21 cellular contexts compared by ENCODE assay signal in genomic region chr1:56958526-56958925, GRCh38. TPM values are rescaled to one million over a fixed set of nuclear protein-coding genes. Genes with fewer than 3 reads are reported as not detected.
A peak's percentile ranks its signal among the peaks of the same experiment; 100 is the strongest.
DNase-seq lines count a peak whose midpoint lies in the region; TF ChIP-seq lines count a peak whose summit lies in the region.
"Had no signal": no experiment of that assay in that cellular context is flagged by ENCODE, and none has a peak within 500 bp of the region (broad histone marks: within the 10 kb centered on the region; RNA-seq: fewer than 3 reads in every experiment).

No MANE protein-coding gene starts in this region.

- no peaks in the 10 kb centered on the region for H3K9me3 Mint-ChIP-seq in endodermal cell
- H3K9me3 Mint-ChIP-seq: activated CD4-positive, alpha-beta memory T cell treated with anti-CD3 and anti-CD28 coated beads, Interleukin-2, amount 10 ng/mL, durations not matched to agents 7 days and 5 days; activated T-helper 17 cell treated with anti-CD3 and anti-CD28 coated beads, Interleukin-2, amount 50 U/mL, for 72 hours; GM23338; neural crest cell; stimulated activated memory B cell treated with anti-CD40 and anti-IgM and Interleukin-4, amounts not matched to agents 10 μg/mL and 1 μg/mL and 100 μg/mL, for 72 hours had no signal

- no peak overlapping the region for H3K4ac ChIP-seq in mesenchymal stem cell (ENCODE audit: low read depth in 1 of 2, low read length in 2 of 2)

- H3K9ac ChIP-seq in endodermal cell (ENCODE audit: extremely low read depth, low read length, poor library complexity, severe bottlenecking) (no peak overlapping the region), mesenchymal stem cell (ENCODE audit: low read length) (no peak overlapping the region)

- H3K18ac ChIP-seq in mesenchymal stem cell (ENCODE audit: low read depth in 1 of 2, low read length in 2 of 2), result no peak overlapping the region

- no peak overlapping the region for H3K4me3 Mint-ChIP-seq in endodermal cell
- H3K4me3 Mint-ChIP-seq: activated CD4-positive, alpha-beta memory T cell treated with anti-CD3 and anti-CD28 coated beads, Interleukin-2, amount 10 ng/mL, durations not matched to agents 7 days and 5 days; activated T-helper 17 cell treated with anti-CD3 and anti-CD28 coated beads, Interleukin-2, amount 50 U/mL, for 72 hours; GM23338; neural crest cell; stimulated activated memory B cell treated with anti-CD40 and anti-IgM and Interleukin-4, amounts not matched to agents 10 μg/mL and 1 μg/mL and 100 μg/mL, for 72 hours had no signal

- H4K8ac ChIP-seq in mesenchymal stem cell (ENCODE audit: low read length), result no peak overlapping the region

- no peak overlapping the region for H3K27ac ChIP-seq in endodermal cell (ENCODE audit: low read depth, low read length)
- no peak overlapping the region for H3K27ac ChIP-seq in mesenchymal stem cell (ENCODE audit: low read length, poor library complexity, severe bottlenecking)
- H3K27ac ChIP-seq in esophagus muscularis mucosa (replicated peaks in 1 of 4), result no peak overlapping the region
- H3K27ac ChIP-seq: esophagus squamous epithelium, sigmoid colon, SJSA1 had no signal

- intact Hi-C loops in esophagus muscularis mucosa (cut with DNase I), result no loop called here

- peak; percentile 76 for DNase-seq in BE2C
- DNase-seq in MG63, result peak; percentile 80
- DNase-seq in endodermal cell, result no peak
- DNase-seq in mesenchymal stem cell, result peak; percentile 22
- DNase-seq in MV-4-11 (lab: John Stamatoyannopoulos, UW), result no peak
- DNase-seq in esophagus muscularis mucosa (ENCODE audit: extremely low spot score), result no peak
- no peak for DNase-seq in stimulated activated CD4-positive, alpha-beta T cell treated with anti-CD3 and anti-CD28 coated beads, Interleukin-4, amount 100 ng/mL, for 1 hour
- DNase-seq in NCI-H2081 (lab: John Stamatoyannopoulos, UW), result no peak
- DNase-seq: activated CD4-positive, alpha-beta memory T cell treated with anti-CD3 and anti-CD28 coated beads, Interleukin-2, amount 10 ng/mL, durations not matched to agents 7 days and 5 days; DMS153; esophagus squamous epithelium; NCI-H1048; sigmoid colon had no signal

- H3K27me3 Mint-ChIP-seq in endodermal cell (ENCODE audit: insufficient read depth), result peaks cover 17% of the 10 kb centered on the region
- H3K27me3 Mint-ChIP-seq: activated CD4-positive, alpha-beta memory T cell treated with anti-CD3 and anti-CD28 coated beads, Interleukin-2, amount 10 ng/mL, durations not matched to agents 7 days and 5 days; stimulated activated memory B cell treated with anti-CD40 and anti-IgM and Interleukin-4, amounts not matched to agents 10 μg/mL and 1 μg/mL and 100 μg/mL, for 72 hours had no signal

- H2AK5ac ChIP-seq in mesenchymal stem cell (ENCODE audit: low read length, severe bottlenecking), result no peak overlapping the region

- no peak overlapping the region for H4K91ac ChIP-seq in mesenchymal stem cell (ENCODE audit: low read length)

- H3K4me3 ChIP-seq in BE2C (ENCODE audit: low read depth, low read length) (no peak overlapping the region), MG63 (no peak overlapping the region), endodermal cell (ENCODE audit: low read length) (peak overlapping the region; percentile 7), mesenchymal stem cell (ENCODE audit: insufficient read depth in 1 of 2, low read depth in 1 of 2, low read length in 2 of 2) (no peak overlapping the region), esophagus muscularis mucosa (no peak overlapping the region)
- H3K4me3 ChIP-seq: esophagus squamous epithelium, GM23338, sigmoid colon, SJSA1 had no signal

- H2BK15ac ChIP-seq in mesenchymal stem cell (ENCODE audit: low read depth, poor library complexity, severe bottlenecking), result no peak overlapping the region

- H3K4me1 ChIP-seq in BE2C, result peaks cover 8% of the 10 kb centered on the region; the same call in 1 of the 2 replicates
- peaks cover 6% of the 10 kb centered on the region for H3K4me1 ChIP-seq in endodermal cell (ENCODE audit: control insufficient read depth, insufficient read depth, low read length)
- no peaks in the 10 kb centered on the region for H3K4me1 ChIP-seq in mesenchymal stem cell (ENCODE audit: control insufficient read depth, insufficient read depth, low read depth, low read length)
- no peaks in the 10 kb centered on the region for H3K4me1 ChIP-seq in esophagus muscularis mucosa
- H3K4me1 ChIP-seq: esophagus squamous epithelium, sigmoid colon, SJSA1 had no signal

- no peak overlapping the region for H2BK120ac ChIP-seq in mesenchymal stem cell (ENCODE audit: low read depth, low read length)

- H3K4me2 ChIP-seq in mesenchymal stem cell (ENCODE audit: low read length, poor library complexity, severe bottlenecking), result no peak overlapping the region
- H3K4me2 ChIP-seq: GM23338 had no signal

- H3K79me1 ChIP-seq in mesenchymal stem cell (replicated peaks; ENCODE audit: low read length, poor library complexity, severe bottlenecking), result no peaks in the 10 kb centered on the region

- no peak overlapping the region for H2BK5ac ChIP-seq in mesenchymal stem cell (ENCODE audit: low read depth, low read length, poor library complexity, severe bottlenecking)

- no peaks in the 10 kb centered on the region for H3K36me3 ChIP-seq in BE2C
- no peaks in the 10 kb centered on the region for H3K36me3 ChIP-seq in MG63
- no peaks in the 10 kb centered on the region for H3K36me3 ChIP-seq in endodermal cell (ENCODE audit: control insufficient read depth, insufficient read depth, low read length)
- no peaks in the 10 kb centered on the region for H3K36me3 ChIP-seq in mesenchymal stem cell (ENCODE audit: control insufficient read depth in 1 of 2, insufficient read depth in 2 of 2, low read depth in 1 of 2, low read length in 2 of 2)
- H3K36me3 ChIP-seq in esophagus muscularis mucosa, result no peaks in the 10 kb centered on the region
- H3K36me3 ChIP-seq: esophagus squamous epithelium, sigmoid colon, SJSA1 had no signal

- no peak overlapping the region for H3K14ac ChIP-seq in mesenchymal stem cell (ENCODE audit: low read length in 2 of 2)

- H3K27me3 ChIP-seq in BE2C (no peaks in the 10 kb centered on the region), MG63 (no peaks in the 10 kb centered on the region), endodermal cell (ENCODE audit: control insufficient read depth, insufficient read depth, low read length, poor library complexity, severe bottlenecking) (peaks cover 4% of the 10 kb centered on the region), mesenchymal stem cell (ENCODE audit: control insufficient read depth in 1 of 2, insufficient read depth in 1 of 2, low read length in 2 of 2) (no peaks in the 10 kb centered on the region), esophagus muscularis mucosa (no peaks in the 10 kb centered on the region)
- H3K27me3 ChIP-seq: esophagus squamous epithelium, sigmoid colon, SJSA1 had no signal

- no peak overlapping the region for H2BK12ac ChIP-seq in mesenchymal stem cell (ENCODE audit: low read length in 2 of 2)

- H3K9me3 ChIP-seq in BE2C, result no peaks in the 10 kb centered on the region
- H3K9me3 ChIP-seq in MG63, result no peaks in the 10 kb centered on the region
- H3K9me3 ChIP-seq in endodermal cell (ENCODE audit: control insufficient read depth, low read length), result no peaks in the 10 kb centered on the region
- no peaks in the 10 kb centered on the region for H3K9me3 ChIP-seq in mesenchymal stem cell (ENCODE audit: control insufficient read depth, low read length)
- no peaks in the 10 kb centered on the region for H3K9me3 ChIP-seq in esophagus muscularis mucosa
- H3K9me3 ChIP-seq: esophagus squamous epithelium, sigmoid colon, SJSA1 had no signal

- no peak overlapping the region for H2AFZ ChIP-seq in mesenchymal stem cell (ENCODE audit: low read depth, low read length)
- H2AFZ ChIP-seq: GM23338 had no signal

- H3K4me1 Mint-ChIP-seq in endodermal cell, result peaks cover 20% of the 10 kb centered on the region
- H3K4me1 Mint-ChIP-seq: activated CD4-positive, alpha-beta memory T cell treated with anti-CD3 and anti-CD28 coated beads, Interleukin-2, amount 10 ng/mL, durations not matched to agents 7 days and 5 days; activated T-helper 17 cell treated with anti-CD3 and anti-CD28 coated beads, Interleukin-2, amount 50 U/mL, for 72 hours; neural crest cell; stimulated activated memory B cell treated with anti-CD40 and anti-IgM and Interleukin-4, amounts not matched to agents 10 μg/mL and 1 μg/mL and 100 μg/mL, for 72 hours had no signal

- no peak overlapping the region for H3K27ac Mint-ChIP-seq in endodermal cell
- H3K27ac Mint-ChIP-seq: activated CD4-positive, alpha-beta memory T cell treated with anti-CD3 and anti-CD28 coated beads, Interleukin-2, amount 10 ng/mL, durations not matched to agents 7 days and 5 days; activated T-helper 17 cell treated with anti-CD3 and anti-CD28 coated beads, Interleukin-2, amount 50 U/mL, for 72 hours; GM23338; stimulated activated memory B cell treated with anti-CD40 and anti-IgM and Interleukin-4, amounts not matched to agents 10 μg/mL and 1 μg/mL and 100 μg/mL, for 72 hours had no signal

- TF ChIP-seq EP300 in esophagus muscularis mucosa (IDR thresholded peaks at IDR 0.05), result no peak

- TF ChIP-seq CTCF in BE2C (IDR thresholded peaks at IDR 0.05; ENCODE audit: low read depth, low read length) (no peak), endodermal cell (conservative IDR thresholded peaks at IDR 0.05) (no peak), esophagus muscularis mucosa (IDR thresholded peaks at IDR 0.05) (no peak)

- no peaks in the 10 kb centered on the region for H3K36me3 Mint-ChIP-seq in endodermal cell (ENCODE audit: low read depth)
- H3K36me3 Mint-ChIP-seq: stimulated activated memory B cell treated with anti-CD40 and anti-IgM and Interleukin-4, amounts not matched to agents 10 μg/mL and 1 μg/mL and 100 μg/mL, for 72 hours had no signal

- H3K23ac ChIP-seq in mesenchymal stem cell (ENCODE audit: low read length in 2 of 2), result no peak overlapping the region

- TF ChIP-seq POLR2A in esophagus muscularis mucosa (IDR thresholded peaks at IDR 0.05; ENCODE audit: low read depth), result no peak

- WGBS in endodermal cell (ENCODE audit: insufficient coverage in 1 of 2, insufficient read length in 1 of 2), 2 experiments, result 63 to 80% methylated on average over 2 of the region's 2 CpGs
- 0% methylated on average over 2 of the region's 2 CpGs for WGBS in mesenchymal stem cell
- WGBS in esophagus muscularis mucosa, result no CpG with 5 or more reads among the region's 2 CpGs

RNA-seq across cellular contexts. Expression of gene C8B, which starts 7.3 kb away (rescaled TPM):
- not detected for polyA plus RNA-seq in BE2C (2012; ENCODE audit: insufficient read depth, insufficient read length, low read depth)
- total RNA-seq in MG63 (2014; rRNA removed; shearing (Covaris generic); ENCODE audit: low replicate concordance), result not detected in 2 replicates
- total RNA-seq in endodermal cell, result not detected
- not detected for polyA plus RNA-seq in endodermal cell (2013, experiment 1 of 2)
- polyA plus RNA-seq in endodermal cell (2013, experiment 2 of 2), result not detected
- not detected for polyA plus RNA-seq in mesenchymal stem cell (2013, experiment 1 of 2)
- polyA plus RNA-seq in mesenchymal stem cell (2013, experiment 2 of 2), result not detected
- not detected for total RNA-seq in esophagus muscularis mucosa
- total RNA-seq: activated CD4-positive, alpha-beta memory T cell treated with anti-CD3 and anti-CD28 coated beads, Interleukin-2, amount 10 ng/mL, durations not matched to agents 7 days and 5 days; activated T-helper 17 cell treated with anti-CD3 and anti-CD28 coated beads, Interleukin-2, amount 50 U/mL, for 72 hours; dermis microvascular lymphatic vessel endothelial cell; GM23338; neural crest cell; sigmoid colon; SJSA1; ureter had no signal
- polyA plus RNA-seq: BJ, GM23338, sigmoid colon had no signal

Comparison
In these comparisons a context has a peak if more than half of its experiments do, and no peak if none do; other contexts are left out.
1. DNase-seq: peak in BE2C (single experiment), MG63 (single experiment) and mesenchymal stem cell (single experiment); none in endodermal cell (single experiment), MV-4-11 (single experiment), esophagus muscularis mucosa (single experiment), stimulated activated CD4-positive, alpha-beta T cell treated with anti-CD3 and anti-CD28 coated beads, Interleukin-4, amount 100 ng/mL, for 1 hour (single experiment) and NCI-H2081 (0 of 2).